ENCODE assay signal across 26 cellular contexts in genomic region chr3:143749926-143750325, GRCh38.
"Had no signal": no experiment of that assay in that cellular context is flagged by ENCODE, and none has a peak within 500 bp of the region (broad histone marks: within the 10 kb centered on the region; RNA-seq: fewer than 3 reads in every experiment).

No MANE protein-coding gene starts in this region.

- DNase-seq: activated CD4-positive, alpha-beta T cell treated with anti-CD3 and anti-CD28 coated beads for 1 hour; activated CD4-positive, alpha-beta T cell treated with anti-CD3 and anti-CD28 coated beads for 4 hours; activated CD4-positive, alpha-beta T cell treated with anti-CD3 and anti-CD28 coated beads, Interleukin-2, amount 50 U/mL, for 1 hour; activated CD4-positive, alpha-beta T cell treated with anti-CD3 and anti-CD28 coated beads, Interleukin-2, amount 50 U/mL, for 48 hours; activated CD8-positive, alpha-beta memory T cell treated with anti-CD3 and anti-CD28 coated beads for 24 hours; activated CD8-positive, alpha-beta T cell treated with anti-CD3 and anti-CD28 coated beads for 36 hours; activated effector memory CD4-positive, alpha-beta T cell treated with Interleukin-2 at 50 U/mL for 16 hours; activated naive CD4-positive, alpha-beta T cell treated with anti-CD3 and anti-CD28 coated beads, Interleukin-2, amount 50 U/mL, for 16 hours; activated naive CD8-positive, alpha-beta T cell treated with anti-CD3 and anti-CD28 coated beads, Interleukin-2, amount 10 ng/mL, durations not matched to agents 7 days and 5 days; activated T-cell treated with anti-CD3 and anti-CD28 coated beads, Interleukin-2, amount 50 U/mL, for 4 hours; cortex of kidney; dermis blood vessel endothelial cell; effector CD4-positive, alpha-beta T cell; effector memory CD8-positive, alpha-beta T cell; erythroblast; foreskin keratinocyte; gastrocnemius medialis; heart right ventricle; T-helper 2 cell had no signal

- ATAC-seq: activated CD8-positive, alpha-beta T cell treated with anti-CD3 and anti-CD28 coated beads for 36 hours; activated T-cell treated with anti-CD3 and anti-CD28 coated beads, Interleukin-2, amount 50 U/mL, for 4 hours; activated T-helper 17 cell treated with anti-CD3 and anti-CD28 coated beads, Interleukin-2, amount 50 U/mL, for 72 hours; effector memory CD8-positive, alpha-beta T cell; foreskin keratinocyte; gastrocnemius medialis; heart right ventricle; WTC11 had no signal

- H3K9me3 ChIP-seq: ascending aorta, esophagus muscularis mucosa, gastrocnemius medialis, heart right ventricle had no signal

- H3K4me3 ChIP-seq: ascending aorta, esophagus muscularis mucosa, gastrocnemius medialis, heart right ventricle had no signal

- H3K27ac ChIP-seq: ascending aorta, esophagus muscularis mucosa, foreskin keratinocyte, gastrocnemius medialis, heart right ventricle, VCaP had no signal

- H3K9me3 Mint-ChIP-seq: activated CD8-positive, alpha-beta T cell treated with anti-CD3 and anti-CD28 coated beads for 36 hours; activated naive CD8-positive, alpha-beta T cell treated with anti-CD3 and anti-CD28 coated beads, Interleukin-2, amount 10 ng/mL, durations not matched to agents 7 days and 5 days; activated T-cell treated with anti-CD3 and anti-CD28 coated beads, Interleukin-2, amount 50 U/mL, for 4 hours; activated T-helper 17 cell treated with anti-CD3 and anti-CD28 coated beads, Interleukin-2, amount 50 U/mL, for 72 hours; brain; central memory CD8-positive, alpha-beta T cell; effector memory CD8-positive, alpha-beta T cell; WTC11 had no signal

- H3K27ac Mint-ChIP-seq: activated CD8-positive, alpha-beta T cell treated with anti-CD3 and anti-CD28 coated beads for 36 hours; activated naive CD8-positive, alpha-beta T cell treated with anti-CD3 and anti-CD28 coated beads, Interleukin-2, amount 10 ng/mL, durations not matched to agents 7 days and 5 days; activated T-helper 17 cell treated with anti-CD3 and anti-CD28 coated beads, Interleukin-2, amount 50 U/mL, for 72 hours; brain; WTC11 had no signal

- H3K4me3 Mint-ChIP-seq: activated CD8-positive, alpha-beta T cell treated with anti-CD3 and anti-CD28 coated beads for 36 hours; activated naive CD8-positive, alpha-beta T cell treated with anti-CD3 and anti-CD28 coated beads, Interleukin-2, amount 10 ng/mL, durations not matched to agents 7 days and 5 days; activated T-cell treated with anti-CD3 and anti-CD28 coated beads, Interleukin-2, amount 50 U/mL, for 4 hours; activated T-helper 17 cell treated with anti-CD3 and anti-CD28 coated beads, Interleukin-2, amount 50 U/mL, for 72 hours; brain; central memory CD8-positive, alpha-beta T cell; effector memory CD8-positive, alpha-beta T cell; WTC11 had no signal

- H3K36me3 ChIP-seq: ascending aorta, esophagus muscularis mucosa, gastrocnemius medialis, heart right ventricle had no signal

- H3K27me3 Mint-ChIP-seq: activated CD8-positive, alpha-beta T cell treated with anti-CD3 and anti-CD28 coated beads for 36 hours; activated naive CD8-positive, alpha-beta T cell treated with anti-CD3 and anti-CD28 coated beads, Interleukin-2, amount 10 ng/mL, durations not matched to agents 7 days and 5 days; activated T-helper 17 cell treated with anti-CD3 and anti-CD28 coated beads, Interleukin-2, amount 50 U/mL, for 72 hours; brain; central memory CD8-positive, alpha-beta T cell; effector memory CD8-positive, alpha-beta T cell had no signal

- H3K27me3 ChIP-seq: ascending aorta, esophagus muscularis mucosa, foreskin keratinocyte, gastrocnemius medialis, heart right ventricle had no signal

- H3K4me1 ChIP-seq: ascending aorta, foreskin keratinocyte, gastrocnemius medialis had no signal

- H3K36me3 Mint-ChIP-seq: brain, WTC11 had no signal
